In genomic region chr7:12581897-12582296, GRCh38 we compare ENCODE assay signal across 26 cellular contexts. TPM values are rescaled to one million over a fixed set of nuclear protein-coding genes. Genes with fewer than 3 reads are reported as not detected.
DNase-seq lines count a peak whose midpoint lies in the region; ATAC-seq and TF ChIP-seq lines count a peak whose summit lies in the region.
"Had no signal": no experiment of that assay in that cellular context is flagged by ENCODE, and none has a peak within 500 bp of the region (broad histone marks: within the 10 kb centered on the region; RNA-seq: fewer than 3 reads in every experiment).

No MANE protein-coding gene starts in this region.

- WGBS in GM23248 (ENCODE audit: low coverage in 1 of 2, low lambda C conversion rate in 2 of 2, missing lambda C conversion rate in 2 of 2), 2 experiments, result 2 to 10% methylated on average over 3 of the region's 3 CpGs
- no CpG with 5 or more reads among the region's 3 CpGs for WGBS in trophoblast cell (ENCODE audit: extremely low coverage, insufficient coverage, insufficient read length)

- ATAC-seq in GM18868 (IDR thresholded peaks at IDR 0.05; ENCODE audit: unreplicated experiment) (no peak), GM18520 (IDR thresholded peaks at IDR 0.05; ENCODE audit: unreplicated experiment) (no peak), HG02623 (IDR thresholded peaks at IDR 0.05; ENCODE audit: unreplicated experiment) (no peak)
- ATAC-seq: activated T-helper 17 cell treated with anti-CD3 and anti-CD28 coated beads, Interleukin-2, amount 50 U/mL, for 72 hours; GM12878; left lung; natural killer cell; Panc1; right cardiac atrium had no signal

- H3K36me3 ChIP-seq in GM23248 (ENCODE audit: low read depth) (no peaks in the 10 kb centered on the region), trophoblast cell (ENCODE audit: control insufficient read depth in 1 of 2, insufficient read depth in 2 of 2, low read length in 2 of 2) (no peaks in the 10 kb centered on the region)
- H3K36me3 ChIP-seq: left lung had no signal

- H2BK120ac ChIP-seq in trophoblast cell (ENCODE audit: insufficient read depth, low read length, poor library complexity), result no peak overlapping the region

- in situ Hi-C loops in GM23248 (cut with MboI), result no loop called here

- H4K12ac ChIP-seq in trophoblast cell (ENCODE audit: low read depth, low read length), result no peak overlapping the region

- H3K9ac ChIP-seq in GM23248, result no peak overlapping the region
- no peak overlapping the region for H3K9ac ChIP-seq in trophoblast cell (ENCODE audit: low read length)

- H3K4ac ChIP-seq in trophoblast cell (ENCODE audit: low read depth, low read length), result no peak overlapping the region

- no peak overlapping the region for H3K23ac ChIP-seq in trophoblast cell (ENCODE audit: low read length)

- H3K9me3 ChIP-seq in GM23248 (ENCODE audit: low read depth), result no peaks in the 10 kb centered on the region
- no peaks in the 10 kb centered on the region for H3K9me3 ChIP-seq in trophoblast cell (ENCODE audit: insufficient read depth, low read depth, low read length)
- H3K9me3 ChIP-seq: left lung had no signal

- H3K4me3 ChIP-seq in AG09309 (ENCODE audit: control insufficient read depth, low read depth, low read length) (no peak overlapping the region), GM23248 (no peak overlapping the region), choroid plexus epithelial cell (ENCODE audit: low read depth, low read length) (no peak overlapping the region), trophoblast cell (ENCODE audit: low read depth, low read length) (no peak overlapping the region)
- H3K4me3 ChIP-seq: coronary artery, GM12878, left lung had no signal

- H3K4me1 ChIP-seq in GM23248 (ENCODE audit: insufficient read depth), result peaks cover 39% of the 10 kb centered on the region
- peaks cover 2 to 12% of the 10 kb centered on the region in 2 experiments for H3K4me1 ChIP-seq in trophoblast cell (ENCODE audit: control insufficient read depth in 1 of 2, insufficient read depth in 2 of 2, low read length in 2 of 2)

- no peak overlapping the region for H4K91ac ChIP-seq in trophoblast cell (ENCODE audit: low read depth, low read length)

- DNase-seq in AG09309 (ENCODE audit: low read depth) (peak; percentile 24), GM23248 (peak; percentile 73), choroid plexus epithelial cell (ENCODE audit: low read depth) (peak; percentile 39), trophoblast cell (peak; percentile 55 to 93)
- DNase-seq in activated CD4-positive, alpha-beta T cell treated with anti-CD3 and anti-CD28 coated beads, Interleukin-2, amount 50 U/mL, for 1 hour, result no peak
- DNase-seq: ACHN; CD4-positive, alpha-beta memory T cell; endodermal cell; GF-D8; head of caudate nucleus; left lung; midbrain; natural killer cell; NCI-H2107; NCI-H510A; right cardiac atrium; SIG-M5; T-helper 1 cell had no signal

- H3K27me3 ChIP-seq in GM23248 (replicated peaks; ENCODE audit: insufficient read depth) (no peaks in the 10 kb centered on the region), trophoblast cell (ENCODE audit: insufficient read depth, low read length) (no peaks in the 10 kb centered on the region)
- H3K27me3 ChIP-seq: left lung had no signal

- H3K79me2 ChIP-seq in GM23248 (ENCODE audit: insufficient read depth) (no peaks in the 10 kb centered on the region), trophoblast cell (ENCODE audit: control insufficient read depth, insufficient read depth, low read length, poor library complexity) (no peaks in the 10 kb centered on the region)

- peaks cover 5% of the 10 kb centered on the region for H3K79me1 ChIP-seq in trophoblast cell (ENCODE audit: low read length)

- H4K8ac ChIP-seq in trophoblast cell (ENCODE audit: low read depth, low read length), result no peak overlapping the region

- 0 out of 2 replicates have a peak, but pooled peaks cover 7% of the 10 kb centered on the region for H3F3A ChIP-seq in GM23248 (ENCODE audit: insufficient read depth)

- H2AK5ac ChIP-seq in trophoblast cell (ENCODE audit: low read length), result no peak overlapping the region

- no peak overlapping the region for H2AFZ ChIP-seq in GM23248
- H2AFZ ChIP-seq in trophoblast cell (ENCODE audit: insufficient read depth, low read length, poor library complexity), result no peak overlapping the region

- H3K27ac ChIP-seq in GM23248, result no peak overlapping the region
- H3K27ac ChIP-seq in trophoblast cell (ENCODE audit: low read depth, low read length), result no peak overlapping the region
- H3K27ac ChIP-seq: coronary artery, left lung had no signal

- H4K20me1 ChIP-seq in GM23248 (ENCODE audit: insufficient read depth), result no peaks in the 10 kb centered on the region

- H3K14ac ChIP-seq in trophoblast cell (ENCODE audit: low read length), result no peak overlapping the region

- H2BK5ac ChIP-seq in trophoblast cell (ENCODE audit: low read depth, low read length, poor library complexity), result no peak overlapping the region

- TF ChIP-seq CTCF in AG09309 (IDR thresholded peaks at IDR 0.05; ENCODE audit: control insufficient read depth, insufficient read depth, low read depth, low read length, missing control alignments) (no peak), choroid plexus epithelial cell (conservative IDR thresholded peaks at IDR 0.05; ENCODE audit: low read depth, low read length) (no peak)

- no peak overlapping the region for H3K18ac ChIP-seq in trophoblast cell (ENCODE audit: low read length)

- H3K9me2 ChIP-seq in GM23248 (ENCODE audit: insufficient read depth), result no peaks in the 10 kb centered on the region

- H2BK12ac ChIP-seq in trophoblast cell (ENCODE audit: low read length), result no peak overlapping the region

- H3K4me2 ChIP-seq in GM23248 (ENCODE audit: unreplicated experiment) (peak overlapping the region; percentile 2), trophoblast cell (ENCODE audit: low read length) (no peak overlapping the region)

RNA-seq across cellular contexts. Expression of gene SCIN, which starts 11.4 kb away (rescaled TPM):
- 0.13 and 0.32 TPM in 2 replicates for total RNA-seq in GM23248 (2014; rRNA removed; shearing (Covaris generic))
- 0.64 and 0.68 TPM in 2 replicates for polyA plus RNA-seq in GM23248 (2016; fragmentation: Nextera tagmentation; extraction: Ambion mirVana)
- polyA plus RNA-seq in trophoblast cell (2013), result 3.2 and 3.5 TPM in 2 replicates
- total RNA-seq: MCF 10A had no signal
